1 cellular context compared by ENCODE assay signal in genomic region chr15:63041402-63041977, GRCh38.
TF ChIP-seq lines count a peak whose summit lies in the region.

No MANE protein-coding gene starts in this region.

TF ChIP-seq in WTC11, 78 proteins besides CTCF, POLR2A, EP300 and RAD21 (continued from another document):
- TF ChIP-seq, protein P1, sequence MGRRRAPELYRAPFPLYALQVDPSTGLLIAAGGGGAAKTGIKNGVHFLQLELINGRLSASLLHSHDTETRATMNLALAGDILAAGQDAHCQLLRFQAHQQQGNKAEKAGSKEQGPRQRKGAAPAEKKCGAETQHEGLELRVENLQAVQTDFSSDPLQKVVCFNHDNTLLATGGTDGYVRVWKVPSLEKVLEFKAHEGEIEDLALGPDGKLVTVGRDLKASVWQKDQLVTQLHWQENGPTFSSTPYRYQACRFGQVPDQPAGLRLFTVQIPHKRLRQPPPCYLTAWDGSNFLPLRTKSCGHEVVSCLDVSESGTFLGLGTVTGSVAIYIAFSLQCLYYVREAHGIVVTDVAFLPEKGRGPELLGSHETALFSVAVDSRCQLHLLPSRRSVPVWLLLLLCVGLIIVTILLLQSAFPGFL (CRISPR knock-in tag; IDR thresholded peaks at IDR 0.05; ENCODE audit: borderline replicate concordance) = no peak
- no peak for TF ChIP-seq MXD4 (CRISPR knock-in tag; IDR thresholded peaks at IDR 0.05; ENCODE audit: borderline replicate concordance)
